9 cellular contexts compared by ENCODE assay signal in the genomic region with DNA sequence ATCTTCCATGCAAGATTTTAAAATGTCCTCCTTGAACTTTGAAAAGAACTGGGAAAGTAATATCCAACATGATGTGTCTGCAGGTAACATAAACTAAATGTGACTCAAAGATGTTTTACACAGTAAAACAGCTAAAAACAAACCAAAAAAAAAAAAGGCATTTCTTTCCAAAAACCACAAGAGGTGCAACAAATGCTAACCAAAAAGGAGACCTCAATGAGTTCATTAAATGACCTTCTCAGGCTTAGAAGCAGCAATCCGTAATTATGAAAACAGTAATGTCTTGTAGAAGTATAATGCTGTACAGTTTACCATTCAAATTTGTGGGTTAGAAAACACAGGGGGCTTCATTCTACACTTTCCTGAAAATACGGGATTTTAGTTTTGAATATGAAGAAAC. TPM values are rescaled to one million over a fixed set of nuclear protein-coding genes. Genes with fewer than 3 reads are reported as not detected.
DNase-seq lines count a peak whose midpoint lies in the region; ATAC-seq and TF ChIP-seq lines count a peak whose summit lies in the region.
"Had no signal": no experiment of that assay in that cellular context is flagged by ENCODE, and none has a peak within 500 bp of the region (broad histone marks: within the 10 kb centered on the region; RNA-seq: fewer than 3 reads in every experiment).

No MANE protein-coding gene starts in this region.

- TF ChIP-seq CTCF in GM23338 (conservative IDR thresholded peaks at IDR 0.05; ENCODE audit: low read depth in 2 of 2) (no peak), SU-DHL-6 (IDR thresholded peaks at IDR 0.05; ENCODE audit: insufficient read depth, low read length, poor library complexity, severe bottlenecking) (no peak), esophagus squamous epithelium (IDR thresholded peaks at IDR 0.05) (no peak), GM10266 (IDR thresholded peaks at IDR 0.05; ENCODE audit: control insufficient read depth, insufficient read depth, low read depth, missing control alignments) (no peak)

- intact Hi-C loops in esophagus squamous epithelium (cut with DNase I), result loop anchor here (5.0 kb wide), 1 partner anchor 55 kb away; a partner anchor contains a TSS

- peak overlapping the region; percentile 86 for H3K9ac ChIP-seq in SU-DHL-6 (ENCODE audit: low read length)

- no peak for ATAC-seq in GM23338
- ATAC-seq in GM18861 (IDR thresholded peaks at IDR 0.05; ENCODE audit: unreplicated experiment), result no peak

- H4K20me1 ChIP-seq in GM23338 (replicated peaks; ENCODE audit: insufficient read depth) (peaks cover 16% of the 10 kb centered on the region; the same call in 1 of the 2 replicates), SU-DHL-6 (ENCODE audit: low read depth, low read length) (peaks cover 19% of the 10 kb centered on the region)

- H3K4me2 ChIP-seq in GM23338 (peak overlapping the region; percentile 97; the same call in 1 of the 2 replicates), SU-DHL-6 (ENCODE audit: low read depth, low read length, poor library complexity, severe bottlenecking) (peak overlapping the region; percentile 67)

- H3K4me3 ChIP-seq in GM23338 (peak overlapping the region; percentile 91), SU-DHL-6 (ENCODE audit: insufficient read depth, low read length, poor library complexity, severe bottlenecking) (peak overlapping the region; percentile 89), esophagus squamous epithelium (peak overlapping the region; percentile 94 to 99 (median 96)), skeletal muscle cell (ENCODE audit: low read depth, low read length) (peak overlapping the region; percentile 92)

- H3K27me3 ChIP-seq in GM23338 (ENCODE audit: insufficient read depth) (peaks cover 35% of the 10 kb centered on the region), SU-DHL-6 (ENCODE audit: low read length) (no peaks in the 10 kb centered on the region), esophagus squamous epithelium (no peaks in the 10 kb centered on the region)

- no peak overlapping the region for H2AFZ ChIP-seq in GM23338
- H2AFZ ChIP-seq in SU-DHL-6 (ENCODE audit: low read depth, low read length, severe bottlenecking), result no peak overlapping the region

- H3K9me2 ChIP-seq in GM23338 (ENCODE audit: insufficient read depth), result no peaks in the 10 kb centered on the region
- no peaks in the 10 kb centered on the region for H3K9me2 ChIP-seq in SU-DHL-6 (replicated peaks; ENCODE audit: insufficient read depth, low read length)

- no peak for TF ChIP-seq POLR2A in esophagus squamous epithelium (IDR thresholded peaks at IDR 0.05)

- DNase-seq in GM23338 (ENCODE audit: low spot score), result no peak
- no peak for DNase-seq in esophagus squamous epithelium (lab: John Stamatoyannopoulos, UW)
- no peak for DNase-seq in skeletal muscle cell (ENCODE audit: low read depth)
- DNase-seq in GM10266 (ENCODE audit: extremely low spot score), result no peak
- no peak for DNase-seq in NCI-H2107 (lab: John Stamatoyannopoulos, UW)
- no peak for DNase-seq in stimulated activated CD4-positive, alpha-beta T cell treated with anti-CD3 and anti-CD28 coated beads, Interleukin-12 subunit alpha, Interleukin-12 subunit beta, amount 100 ng/mL, for 4 hours
- DNase-seq: NCI-H82 had no signal

- H3K27ac ChIP-seq in GM23338 (ENCODE audit: low read depth) (no peak overlapping the region), SU-DHL-6 (ENCODE audit: low read depth, low read length) (peak overlapping the region; percentile 82), esophagus squamous epithelium (peak overlapping the region; percentile 98 to 99 (median 98))

- no peak overlapping the region for H3K27ac Mint-ChIP-seq in GM23338

- H3K9me3 Mint-ChIP-seq in GM23338, result peaks cover 3% of the 10 kb centered on the region; the same call in 1 of the 3 replicates

- H3K79me2 ChIP-seq in GM23338 (replicated peaks; ENCODE audit: insufficient read depth) (peaks cover 68% of the 10 kb centered on the region), SU-DHL-6 (ENCODE audit: insufficient read depth, low read length) (peaks cover 71% of the 10 kb centered on the region)

- WGBS in esophagus squamous epithelium, 2 donors, result 14 to 17% methylated on average over 2 of the region's 2 CpGs

- peaks cover 6% of the 10 kb centered on the region for H3K27me3 Mint-ChIP-seq in GM23338 (ENCODE audit: insufficient read depth, low read depth, poor library complexity)

- no peaks in the 10 kb centered on the region for H3K36me3 ChIP-seq in GM23338 (ENCODE audit: insufficient read depth)
- H3K36me3 ChIP-seq in SU-DHL-6 (ENCODE audit: low read length), result peaks cover 18% of the 10 kb centered on the region; the same call in 1 of the 2 replicates
- peaks cover 0 to 4% (median 0%) of the 10 kb centered on the region in 3 donors for H3K36me3 ChIP-seq in esophagus squamous epithelium

- H3K4me1 ChIP-seq in GM23338 (ENCODE audit: insufficient read depth), result peaks cover 34% of the 10 kb centered on the region
- peaks cover 29 to 79% (median 30%) of the 10 kb centered on the region in 3 donors for H3K4me1 ChIP-seq in esophagus squamous epithelium

- H3K9me3 ChIP-seq in SU-DHL-6 (ENCODE audit: insufficient read depth, low read length) (no peaks in the 10 kb centered on the region), esophagus squamous epithelium (no peaks in the 10 kb centered on the region)

- no peaks in the 10 kb centered on the region; the same call in 2 of the 3 replicates for H3K36me3 Mint-ChIP-seq in GM23338 (ENCODE audit: low read depth)

- H3K4me3 Mint-ChIP-seq in GM23338, result peak overlapping the region; percentile 92

- H3K4me1 Mint-ChIP-seq in GM23338, result peaks cover 42% of the 10 kb centered on the region

- H3F3A ChIP-seq in GM23338 (replicated peaks; ENCODE audit: low read depth), result no peaks in the 10 kb centered on the region
- H3F3A ChIP-seq in SU-DHL-6 (ENCODE audit: insufficient read depth), result peaks cover 29% of the 10 kb centered on the region

TF ChIP-seq in GM23338, 12 proteins besides CTCF, POLR2A, EP300 and RAD21 (continues in another document):
- TF ChIP-seq, protein P1, sequence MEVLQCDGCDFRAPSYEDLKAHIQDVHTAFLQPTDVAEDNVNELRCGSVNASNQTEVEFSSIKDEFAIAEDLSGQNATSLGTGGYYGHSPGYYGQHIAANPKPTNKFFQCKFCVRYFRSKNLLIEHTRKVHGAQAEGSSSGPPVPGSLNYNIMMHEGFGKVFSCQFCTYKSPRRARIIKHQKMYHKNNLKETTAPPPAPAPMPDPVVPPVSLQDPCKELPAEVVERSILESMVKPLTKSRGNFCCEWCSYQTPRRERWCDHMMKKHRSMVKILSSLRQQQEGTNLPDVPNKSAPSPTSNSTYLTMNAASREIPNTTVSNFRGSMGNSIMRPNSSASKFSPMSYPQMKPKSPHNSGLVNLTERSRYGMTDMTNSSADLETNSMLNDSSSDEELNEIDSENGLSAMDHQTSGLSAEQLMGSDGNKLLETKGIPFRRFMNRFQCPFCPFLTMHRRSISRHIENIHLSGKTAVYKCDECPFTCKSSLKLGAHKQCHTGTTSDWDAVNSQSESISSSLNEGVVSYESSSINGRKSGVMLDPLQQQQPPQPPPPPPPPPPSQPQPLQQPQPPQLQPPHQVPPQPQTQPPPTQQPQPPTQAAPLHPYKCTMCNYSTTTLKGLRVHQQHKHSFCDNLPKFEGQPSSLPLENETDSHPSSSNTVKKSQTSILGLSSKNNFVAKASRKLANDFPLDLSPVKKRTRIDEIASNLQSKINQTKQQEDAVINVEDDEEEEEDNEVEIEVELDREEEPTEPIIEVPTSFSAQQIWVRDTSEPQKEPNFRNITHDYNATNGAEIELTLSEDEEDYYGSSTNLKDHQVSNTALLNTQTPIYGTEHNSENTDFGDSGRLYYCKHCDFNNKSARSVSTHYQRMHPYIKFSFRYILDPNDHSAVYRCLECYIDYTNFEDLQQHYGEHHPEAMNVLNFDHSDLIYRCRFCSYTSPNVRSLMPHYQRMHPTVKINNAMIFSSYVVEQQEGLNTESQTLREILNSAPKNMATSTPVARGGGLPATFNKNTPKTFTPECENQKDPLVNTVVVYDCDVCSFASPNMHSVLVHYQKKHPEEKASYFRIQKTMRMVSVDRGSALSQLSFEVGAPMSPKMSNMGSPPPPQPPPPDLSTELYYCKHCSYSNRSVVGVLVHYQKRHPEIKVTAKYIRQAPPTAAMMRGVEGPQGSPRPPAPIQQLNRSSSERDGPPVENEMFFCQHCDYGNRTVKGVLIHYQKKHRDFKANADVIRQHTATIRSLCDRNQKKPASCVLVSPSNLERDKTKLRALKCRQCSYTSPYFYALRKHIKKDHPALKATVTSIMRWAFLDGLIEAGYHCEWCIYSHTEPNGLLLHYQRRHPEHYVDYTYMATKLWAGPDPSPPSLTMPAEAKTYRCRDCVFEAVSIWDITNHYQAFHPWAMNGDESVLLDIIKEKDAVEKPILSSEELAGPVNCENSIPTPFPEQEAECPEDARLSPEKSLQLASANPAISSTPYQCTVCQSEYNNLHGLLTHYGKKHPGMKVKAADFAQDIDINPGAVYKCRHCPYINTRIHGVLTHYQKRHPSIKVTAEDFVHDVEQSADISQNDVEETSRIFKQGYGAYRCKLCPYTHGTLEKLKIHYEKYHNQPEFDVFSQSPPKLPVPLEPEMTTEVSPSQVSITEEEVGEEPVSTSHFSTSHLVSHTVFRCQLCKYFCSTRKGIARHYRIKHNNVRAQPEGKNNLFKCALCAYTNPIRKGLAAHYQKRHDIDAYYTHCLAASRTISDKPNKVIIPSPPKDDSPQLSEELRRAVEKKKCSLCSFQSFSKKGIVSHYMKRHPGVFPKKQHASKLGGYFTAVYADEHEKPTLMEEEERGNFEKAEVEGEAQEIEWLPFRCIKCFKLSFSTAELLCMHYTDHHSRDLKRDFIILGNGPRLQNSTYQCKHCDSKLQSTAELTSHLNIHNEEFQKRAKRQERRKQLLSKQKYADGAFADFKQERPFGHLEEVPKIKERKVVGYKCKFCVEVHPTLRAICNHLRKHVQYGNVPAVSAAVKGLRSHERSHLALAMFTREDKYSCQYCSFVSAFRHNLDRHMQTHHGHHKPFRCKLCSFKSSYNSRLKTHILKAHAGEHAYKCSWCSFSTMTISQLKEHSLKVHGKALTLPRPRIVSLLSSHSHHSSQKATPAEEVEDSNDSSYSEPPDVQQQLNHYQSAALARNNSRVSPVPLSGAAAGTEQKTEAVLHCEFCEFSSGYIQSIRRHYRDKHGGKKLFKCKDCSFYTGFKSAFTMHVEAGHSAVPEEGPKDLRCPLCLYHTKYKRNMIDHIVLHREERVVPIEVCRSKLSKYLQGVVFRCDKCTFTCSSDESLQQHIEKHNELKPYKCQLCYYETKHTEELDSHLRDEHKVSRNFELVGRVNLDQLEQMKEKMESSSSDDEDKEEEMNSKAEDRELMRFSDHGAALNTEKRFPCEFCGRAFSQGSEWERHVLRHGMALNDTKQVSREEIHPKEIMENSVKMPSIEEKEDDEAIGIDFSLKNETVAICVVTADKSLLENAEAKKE (CRISPR knock-in tag; IDR thresholded peaks at IDR 0.05), result no peak
- TF ChIP-seq EZH2 (IDR thresholded peaks at IDR 0.05; ENCODE audit: low read depth, unreplicated experiment), result no peak
- no peak for TF ChIP-seq STAT1 (IDR thresholded peaks at IDR 0.05; ENCODE audit: unreplicated experiment)

RNA-seq across cellular contexts. Expression of a gene that starts 2.5 kb away (rescaled TPM):
- 37.1 and 43.5 TPM in 2 replicates for total RNA-seq in GM23338 (2014; rRNA removed; shearing (Covaris generic))
- polyA plus RNA-seq in GM23338 (2016; fragmentation: Nextera tagmentation; extraction: Ambion mirVana), result 15.6 and 16.4 TPM in 2 replicates
- 10 to 100 TPM; 49.7 to 82.3 (median 72.3) TPM for total RNA-seq in esophagus squamous epithelium

RNA-seq across cellular contexts. Expression of a gene that starts 56.3 kb away (rescaled TPM):
- total RNA-seq in GM23338 (2014; rRNA removed; shearing (Covaris generic)), result 45.0 and 47.6 TPM in 2 replicates
- polyA plus RNA-seq in GM23338 (2016; fragmentation: Nextera tagmentation; extraction: Ambion mirVana), result 42.6 and 56.1 TPM in 2 replicates
- total RNA-seq in esophagus squamous epithelium, result 10 to 100 TPM; 19.0 to 34.9 (median 24.6) TPM
